1 cellular context compared by ENCODE assay signal in the genomic region with DNA sequence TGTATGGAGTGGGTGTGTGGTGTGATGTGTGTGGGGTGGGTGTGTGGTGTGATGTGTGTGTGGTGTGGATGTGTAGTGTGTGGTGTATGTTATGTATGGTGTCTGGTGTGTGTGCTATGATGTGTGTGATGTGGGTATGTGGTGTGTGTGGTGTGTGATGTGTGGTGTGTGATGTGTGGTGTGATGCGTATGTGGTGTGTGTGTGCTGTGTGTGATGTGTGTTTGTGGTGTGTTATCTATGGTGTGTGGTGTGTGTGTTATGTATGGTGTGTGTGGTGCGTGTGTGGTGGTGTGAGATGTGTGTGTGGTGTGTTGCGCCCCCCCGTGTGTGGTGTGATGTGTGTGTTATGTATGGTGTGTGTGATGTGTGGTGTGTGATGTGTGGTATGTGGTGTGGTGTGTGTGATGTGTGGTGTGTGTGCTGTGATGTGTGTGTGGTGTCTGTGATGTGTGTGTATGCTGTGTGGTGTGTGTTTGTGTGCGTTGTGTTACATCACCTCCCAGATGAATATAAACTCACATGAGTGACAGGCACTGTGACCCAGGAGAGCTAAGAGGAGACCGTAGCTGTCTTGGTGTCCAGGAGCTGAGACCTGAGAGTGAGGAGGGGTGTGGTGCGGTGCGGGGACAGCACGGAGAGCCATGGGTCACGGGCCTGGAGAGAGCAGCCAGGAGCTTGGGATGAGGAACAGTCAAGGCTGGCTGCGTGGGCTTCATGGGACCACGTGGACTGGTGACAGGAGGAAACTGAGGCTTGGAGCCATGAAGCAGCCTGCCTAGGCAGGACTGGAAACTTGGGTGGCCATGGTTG.
TF ChIP-seq lines count a peak whose summit lies in the region.

No MANE protein-coding gene starts in this region.

TF ChIP-seq in A549, 52 proteins besides CTCF, POLR2A, EP300 and RAD21 (continued from another document):
- no peak for TF ChIP-seq NPAS2 (CRISPR knock-in tag; IDR thresholded peaks at IDR 0.05; ENCODE audit: borderline replicate concordance)
